ENCODE assay signal across 1 cellular context in the genomic region with DNA sequence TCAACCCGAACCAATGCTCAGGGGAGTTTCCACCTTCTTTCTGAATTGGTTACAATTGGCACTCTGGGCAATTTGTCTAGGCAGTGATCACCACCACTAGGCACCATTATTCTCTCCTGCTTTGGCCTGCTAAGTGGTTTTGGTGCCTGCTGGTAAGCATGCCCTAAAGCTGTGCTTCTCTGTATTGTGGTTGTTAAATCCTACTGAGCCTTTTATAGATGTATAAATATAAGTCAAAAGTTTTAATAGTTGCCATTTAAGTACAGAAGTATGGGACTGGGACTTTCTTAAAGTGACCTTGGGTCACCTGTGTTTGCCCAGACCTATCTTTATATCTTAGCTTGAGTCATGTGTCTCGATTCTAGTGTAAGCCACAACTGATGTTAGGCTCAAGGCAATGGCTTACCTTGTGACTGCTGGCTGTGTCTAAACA.
TF ChIP-seq lines count a peak whose summit lies in the region.

No MANE protein-coding gene starts in this region.

TF ChIP-seq in IMR-90, 13 proteins besides CTCF, POLR2A, EP300 and RAD21 (continued from another document):
- TF ChIP-seq MXI1 (IDR thresholded peaks at IDR 0.05; ENCODE audit: borderline replicate concordance, low read depth, low read length) = no peak
TF ChIP-seq in IMR-90: peak in this region for 0.
